Comparison of ENCODE assay signal across 1 cellular context in genomic region chr5:143594913-143595818, GRCh38.
TF ChIP-seq lines count a peak whose summit lies in the region.

No MANE protein-coding gene starts in this region.

TF ChIP-seq in HepG2, 621 proteins besides CTCF, POLR2A, EP300 and RAD21 (continued from another document and continues in another):
- no peak for TF ChIP-seq STAT6 (CRISPR knock-in tag; IDR thresholded peaks at IDR 0.05; ENCODE audit: borderline replicate concordance)
- TF ChIP-seq MYC (CRISPR knock-in tag; IDR thresholded peaks at IDR 0.05; ENCODE audit: borderline replicate concordance), result no peak
- no peak for TF ChIP-seq ZNF432 (CRISPR knock-in tag; IDR thresholded peaks at IDR 0.05; ENCODE audit: borderline replicate concordance)
- TF ChIP-seq NFRKB (IDR thresholded peaks at IDR 0.05), result no peak
- TF ChIP-seq MEF2D (CRISPR knock-in tag; IDR thresholded peaks at IDR 0.05), result no peak
- TF ChIP-seq GMEB2 (CRISPR knock-in tag; IDR thresholded peaks at IDR 0.05; ENCODE audit: low read depth), result no peak
- no peak for TF ChIP-seq GRHL1 (CRISPR knock-in tag; conservative IDR thresholded peaks at IDR 0.05)
- no peak for TF ChIP-seq CSRNP2 (CRISPR knock-in tag; conservative IDR thresholded peaks at IDR 0.05; ENCODE audit: low read depth)
- TF ChIP-seq IRF2 (CRISPR knock-in tag; IDR thresholded peaks at IDR 0.05), result peak; percentile 32; the same call in 1 of the 2 replicates
- TF ChIP-seq ZC3H13 (CRISPR knock-in tag; IDR thresholded peaks at IDR 0.05), result no peak
- TF ChIP-seq HDAC1 (CRISPR knock-in tag; IDR thresholded peaks at IDR 0.05), result no peak
- peak; percentile 51; the same call in 1 of the 2 replicates for TF ChIP-seq ELF3 (CRISPR knock-in tag; IDR thresholded peaks at IDR 0.05)
- peak; percentile 82 for TF ChIP-seq NFIC (IDR thresholded peaks at IDR 0.05; ENCODE audit: low read length)
- no peak for TF ChIP-seq YY1 (IDR thresholded peaks at IDR 0.05; ENCODE audit: insufficient read depth, insufficient replicate concordance, low read depth, low read length)
- TF ChIP-seq SP1 (IDR thresholded peaks at IDR 0.05), result no peak
- TF ChIP-seq SP1 (CRISPR knock-in tag; IDR thresholded peaks at IDR 0.05), result no peak
- no peak for TF ChIP-seq ZNF260 (CRISPR knock-in tag; IDR thresholded peaks at IDR 0.05; ENCODE audit: borderline replicate concordance, low read depth)
- TF ChIP-seq HIC2 (CRISPR knock-in tag; IDR thresholded peaks at IDR 0.05; ENCODE audit: low read depth), result no peak
- TF ChIP-seq ZNF20 (CRISPR knock-in tag; IDR thresholded peaks at IDR 0.05), result no peak
- TF ChIP-seq FOXA3 (CRISPR knock-in tag; IDR thresholded peaks at IDR 0.05), result peak; percentile 87
- TF ChIP-seq CENPT (CRISPR knock-in tag; IDR thresholded peaks at IDR 0.05; ENCODE audit: low read depth), result no peak
- no peak for TF ChIP-seq ZNF282 (IDR thresholded peaks at IDR 0.05; ENCODE audit: partially characterized antibody)
- no peak for TF ChIP-seq POLR2G (IDR thresholded peaks at IDR 0.05; ENCODE audit: low read depth, low read length)
- TF ChIP-seq DMAP1 (CRISPR knock-in tag; IDR thresholded peaks at IDR 0.05), result no peak
- peak; percentile 69 for TF ChIP-seq TBX2 (CRISPR knock-in tag; IDR thresholded peaks at IDR 0.05; ENCODE audit: borderline replicate concordance)
- TF ChIP-seq ZNF556 (CRISPR knock-in tag; IDR thresholded peaks at IDR 0.05; ENCODE audit: borderline replicate concordance), result peak; percentile 80; the same call in 1 of the 2 replicates
- peak; percentile 87 for TF ChIP-seq RARA (CRISPR knock-in tag; IDR thresholded peaks at IDR 0.05)
- TF ChIP-seq ZNF589 (CRISPR knock-in tag; conservative IDR thresholded peaks at IDR 0.05), result no peak
- TF ChIP-seq THAP9 (CRISPR knock-in tag; IDR thresholded peaks at IDR 0.05; ENCODE audit: borderline replicate concordance), result no peak
- TF ChIP-seq ZSCAN29 (CRISPR knock-in tag; conservative IDR thresholded peaks at IDR 0.05), result no peak
- peak; percentile 79 for TF ChIP-seq CEBPG (CRISPR knock-in tag; IDR thresholded peaks at IDR 0.05)
- no peak for TF ChIP-seq ZEB1 (IDR thresholded peaks at IDR 0.05; ENCODE audit: insufficient replicate concordance, low read depth)
- TF ChIP-seq MZF1 (CRISPR knock-in tag; IDR thresholded peaks at IDR 0.05; ENCODE audit: borderline replicate concordance), result no peak
- TF ChIP-seq SNAI1 (CRISPR knock-in tag; IDR thresholded peaks at IDR 0.05; ENCODE audit: borderline replicate concordance), result no peak
- TF ChIP-seq ZNF18 (CRISPR knock-in tag; IDR thresholded peaks at IDR 0.05; ENCODE audit: insufficient replicate concordance), result peak; percentile 41
- TF ChIP-seq ZFP36L2 (CRISPR knock-in tag; IDR thresholded peaks at IDR 0.05), result no peak
- TF ChIP-seq ZNF17 (CRISPR knock-in tag; IDR thresholded peaks at IDR 0.05), result no peak
- peak; percentile 39; the same call in 1 of the 2 replicates for TF ChIP-seq THRA (CRISPR knock-in tag; IDR thresholded peaks at IDR 0.05; ENCODE audit: borderline replicate concordance)
- no peak for TF ChIP-seq PLRG1 (conservative IDR thresholded peaks at IDR 0.05)
- TF ChIP-seq ZNF792 (CRISPR knock-in tag; IDR thresholded peaks at IDR 0.05), result peak; percentile 55; the same call in 1 of the 2 replicates
- no peak for TF ChIP-seq PBX3 (CRISPR knock-in tag; IDR thresholded peaks at IDR 0.05; ENCODE audit: borderline replicate concordance)
- TF ChIP-seq ZNF34 (CRISPR knock-in tag; IDR thresholded peaks at IDR 0.05; ENCODE audit: borderline replicate concordance), result no peak
- TF ChIP-seq GLI4 (CRISPR knock-in tag; IDR thresholded peaks at IDR 0.05; ENCODE audit: borderline replicate concordance), result no peak
- 0 out of 2 replicates have a peak, but pooled peaks have one; percentile 47 for TF ChIP-seq ZMYM2 (CRISPR knock-in tag; IDR thresholded peaks at IDR 0.05)
- peak; percentile 67; the same call in 1 of the 2 replicates for TF ChIP-seq TARDBP (CRISPR knock-in tag; IDR thresholded peaks at IDR 0.05)
